ENCODE assay signal across 11 cellular contexts in the genomic region with DNA sequence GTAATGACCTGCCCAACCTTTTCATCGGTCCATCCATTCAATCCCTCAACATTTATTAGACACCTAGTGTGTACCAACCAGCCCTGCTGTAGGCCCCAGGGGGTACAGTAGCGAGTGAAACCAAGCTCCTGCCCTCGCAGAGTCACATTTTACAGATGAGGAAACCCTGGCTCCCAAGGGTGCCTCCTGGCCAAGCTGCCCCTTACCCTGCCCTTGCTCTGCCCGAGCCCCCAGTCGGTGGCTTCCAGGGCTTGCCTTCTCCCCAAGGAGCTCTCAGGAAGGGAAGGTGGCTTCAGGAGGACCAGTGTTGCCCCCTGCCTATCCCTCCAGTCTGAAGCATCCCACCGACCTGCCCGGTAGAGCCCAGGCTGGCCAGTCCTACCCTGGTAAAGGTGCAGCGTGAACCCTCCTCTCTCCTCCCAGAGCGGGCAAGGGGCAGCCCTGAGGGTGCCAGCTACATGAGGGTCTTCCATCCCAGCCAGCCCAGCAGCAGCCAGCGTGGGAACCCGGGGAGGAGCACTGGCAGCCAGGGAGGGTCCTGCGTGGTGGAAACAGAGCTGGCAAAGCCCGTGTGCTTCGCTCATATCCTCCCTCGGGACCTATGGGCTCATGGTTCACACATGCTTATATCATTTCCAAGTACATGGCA. TPM values are rescaled to one million over a fixed set of nuclear protein-coding genes. Genes with fewer than 3 reads are reported as not detected.
A peak's percentile ranks its signal among the peaks of the same experiment; 100 is the strongest.
DNase-seq lines count a peak whose midpoint lies in the region; ATAC-seq and TF ChIP-seq lines count a peak whose summit lies in the region.
"Had no signal": no experiment of that assay in that cellular context is flagged by ENCODE, and none has a peak within 500 bp of the region (broad histone marks: within the 10 kb centered on the region; RNA-seq: fewer than 3 reads in every experiment).

No MANE protein-coding gene starts in this region.

- POLR2A ChIA-PET in activated CD4-positive, alpha-beta T cell treated with anti-CD3 and anti-CD28 coated beads for 36 hours (lab: Charles Lee), result interaction anchor here (0.6 kb wide), 1 partner anchor 94 kb away, joined by 3 read pairs; no protein-coding TSS in a partner anchor

- peak overlapping the region; percentile 57 for H3K4me3 Mint-ChIP-seq in activated CD4-positive, alpha-beta T cell treated with anti-CD3 and anti-CD28 coated beads for 36 hours
- H3K4me3 Mint-ChIP-seq in T-helper 17 cell, result peak overlapping the region; percentile 72
- H3K4me3 Mint-ChIP-seq in glutamatergic neuron (ENCODE audit: unreplicated experiment), result peak overlapping the region; percentile 78

- DNase-seq in activated CD4-positive, alpha-beta T cell treated with anti-CD3 and anti-CD28 coated beads for 36 hours, result no peak
- DNase-seq in activated CD4-positive, alpha-beta T cell treated with anti-CD3 and anti-CD28 coated beads for 4 hours, result no peak
- DNase-seq in T-helper 17 cell (no peak), glutamatergic neuron (peak; percentile 24), sigmoid colon (peak; percentile 50), NCI-H187 (lab: John Stamatoyannopoulos, UW) (no peak), SHP77 (lab: John Stamatoyannopoulos, UW) (no peak)
- DNase-seq: activated CD4-positive, alpha-beta T cell treated with anti-CD3 and anti-CD28 coated beads, Interleukin-2, amount 50 U/mL, for 1 hour; effector memory CD4-positive, alpha-beta T cell had no signal

- no peak for ATAC-seq in activated CD4-positive, alpha-beta T cell treated with anti-CD3 and anti-CD28 coated beads for 36 hours
- ATAC-seq in T-helper 17 cell (no peak), HG03095 (IDR thresholded peaks at IDR 0.05; ENCODE audit: unreplicated experiment) (no peak)

- H3K4me1 ChIP-seq in sigmoid colon, result peaks cover 0 to 9% (median 7%) of the 10 kb centered on the region in 4 donors

- H3K27me3 Mint-ChIP-seq in activated CD4-positive, alpha-beta T cell treated with anti-CD3 and anti-CD28 coated beads for 36 hours, result peaks cover 26% of the 10 kb centered on the region
- H3K27me3 Mint-ChIP-seq in T-helper 17 cell, result peaks cover 38% of the 10 kb centered on the region
- H3K27me3 Mint-ChIP-seq in glutamatergic neuron (ENCODE audit: unreplicated experiment), result peaks cover 8% of the 10 kb centered on the region

- H3K4me1 Mint-ChIP-seq in activated CD4-positive, alpha-beta T cell treated with anti-CD3 and anti-CD28 coated beads for 36 hours, result no peaks in the 10 kb centered on the region
- H3K4me1 Mint-ChIP-seq in T-helper 17 cell, result peaks cover 13% of the 10 kb centered on the region
- peaks cover 14% of the 10 kb centered on the region for H3K4me1 Mint-ChIP-seq in glutamatergic neuron (ENCODE audit: low read depth, unreplicated experiment)

- H3K9me3 ChIP-seq in T-helper 17 cell (ENCODE audit: control insufficient read depth, low read length, poor library complexity, severe bottlenecking), result no peaks in the 10 kb centered on the region
- no peaks in the 10 kb centered on the region for H3K9me3 ChIP-seq in sigmoid colon

- TF ChIP-seq POLR2A in sigmoid colon (IDR thresholded peaks at IDR 0.05), result no peak

- H3K36me3 Mint-ChIP-seq in activated CD4-positive, alpha-beta T cell treated with anti-CD3 and anti-CD28 coated beads for 36 hours (ENCODE audit: low read depth), result no peaks in the 10 kb centered on the region
- H3K36me3 Mint-ChIP-seq in T-helper 17 cell (ENCODE audit: low read depth), result peaks cover 4% of the 10 kb centered on the region
- H3K36me3 Mint-ChIP-seq in glutamatergic neuron (ENCODE audit: unreplicated experiment), result peaks cover 5% of the 10 kb centered on the region
- H3K36me3 Mint-ChIP-seq: IgD-negative memory B cell had no signal

- peaks cover 19 to 54% (median 32%) of the 10 kb centered on the region in 3 donors for H3K27me3 ChIP-seq in sigmoid colon

- 52 to 58% methylated on average over 15 of the region's 15 CpGs for WGBS in sigmoid colon, 2 donors

- no peak for TF ChIP-seq EP300 in sigmoid colon (IDR thresholded peaks at IDR 0.05)

- intact Hi-C loops in activated CD4-positive, alpha-beta T cell treated with anti-CD3 and anti-CD28 coated beads for 36 hours (cut with DNase I, micrococcal nuclease), result loop anchor here in 1 of 2 experiments (5.0 kb wide), 1 partner anchor 54 kb away; no protein-coding TSS in a partner anchor
- intact Hi-C loops in sigmoid colon (cut with DNase I), result no loop called here

- H3K36me3 ChIP-seq in sigmoid colon, result no peaks in the 10 kb centered on the region

- H3K27ac ChIP-seq in sigmoid colon, result no peak overlapping the region

- CTCF ChIA-PET in activated CD4-positive, alpha-beta T cell treated with anti-CD3 and anti-CD28 coated beads for 36 hours (lab: Charles Lee), result interaction anchor here (0.7 kb wide), 1 partner anchor 88 kb away, joined by 3 read pairs; no protein-coding TSS in a partner anchor

- H3K27ac Mint-ChIP-seq in activated CD4-positive, alpha-beta T cell treated with anti-CD3 and anti-CD28 coated beads for 36 hours, result no peak overlapping the region
- no peak overlapping the region for H3K27ac Mint-ChIP-seq in T-helper 17 cell
- H3K27ac Mint-ChIP-seq in glutamatergic neuron (ENCODE audit: unreplicated experiment), result peak overlapping the region; percentile 41
- H3K27ac Mint-ChIP-seq: IgD-negative memory B cell had no signal

- no peaks in the 10 kb centered on the region for H3K9me3 Mint-ChIP-seq in activated CD4-positive, alpha-beta T cell treated with anti-CD3 and anti-CD28 coated beads for 36 hours (ENCODE audit: low read depth)
- H3K9me3 Mint-ChIP-seq in glutamatergic neuron (ENCODE audit: unreplicated experiment), result peaks cover 10% of the 10 kb centered on the region
- H3K9me3 Mint-ChIP-seq: IgD-negative memory B cell had no signal

- TF ChIP-seq CTCF in glutamatergic neuron (IDR thresholded peaks at IDR 0.05; ENCODE audit: partially characterized antibody, unreplicated experiment), result no peak
- no peak for TF ChIP-seq CTCF in sigmoid colon (IDR thresholded peaks at IDR 0.05)

- H3K4me3 ChIP-seq in sigmoid colon, result no peak overlapping the region

RNA-seq across cellular contexts. Expression of a gene that starts 0.7 kb away (rescaled TPM):
- 1 to 10 TPM; 3.1 to 3.5 TPM for total RNA-seq in activated CD4-positive, alpha-beta T cell treated with anti-CD3 and anti-CD28 coated beads for 36 hours
- 1 to 10 TPM in 1 of 2 donors, under 1 TPM in 1; 0.50 to 4.5 TPM for total RNA-seq in T-helper 17 cell
- total RNA-seq in glutamatergic neuron (ENCODE audit: unreplicated experiment), result 7.0 TPM
- total RNA-seq in sigmoid colon, result 1 to 10 TPM in 1 of 4 donors, under 1 TPM in 3; 0.36 to 1.4 (median 0.59) TPM
- polyA plus RNA-seq in sigmoid colon, result under 1 TPM; 0.46 to 0.90 (median 0.60) TPM

Comparison
In these comparisons a context has a peak if more than half of its experiments do, and no peak if none do; other contexts are left out.
1. DNase-seq: peak in glutamatergic neuron (single experiment) and sigmoid colon (single experiment); none in activated CD4-positive, alpha-beta T cell treated with anti-CD3 and anti-CD28 coated beads for 36 hours (single experiment), activated CD4-positive, alpha-beta T cell treated with anti-CD3 and anti-CD28 coated beads for 4 hours (0 of 2), T-helper 17 cell (0 of 3), NCI-H187 (0 of 2) and SHP77 (0 of 2).
2. Peak in every context shown above with its lines, with median percentiles within 50 percentile points of each other: H3K4me3 Mint-ChIP-seq.